ENCODE assay signal across 16 cellular contexts in the genomic region with DNA sequence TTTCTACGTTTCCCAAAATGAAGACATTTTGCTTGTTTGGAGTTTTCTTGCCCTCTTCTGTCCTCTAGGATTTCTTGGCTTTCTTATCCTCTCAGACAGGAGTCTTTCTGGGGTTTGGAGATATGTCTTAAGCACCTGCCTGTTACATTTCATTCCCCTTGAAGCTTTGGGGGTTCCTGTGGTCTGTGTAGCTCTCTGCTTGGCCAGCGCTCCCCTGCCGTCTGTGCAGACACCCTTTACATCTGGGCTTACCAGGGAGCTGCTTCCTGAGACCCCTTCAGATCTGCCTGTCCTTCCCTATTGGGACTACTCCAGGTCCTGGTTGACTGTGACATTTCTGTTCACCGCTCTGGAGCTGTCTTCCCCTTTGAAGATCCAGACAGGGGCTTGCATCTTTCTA.
"Had no signal": no experiment of that assay in that cellular context is flagged by ENCODE, and none has a peak within 500 bp of the region (broad histone marks: within the 10 kb centered on the region; RNA-seq: fewer than 3 reads in every experiment).

No MANE protein-coding gene starts in this region.

- H3K27ac ChIP-seq: colonic mucosa, epithelial cell of prostate, esophagus squamous epithelium, gastrocnemius medialis, heart right ventricle, left lung, lower lobe of right lung had no signal

- H3K27ac Mint-ChIP-seq: dendritic cell treated with granulocyte-macrophage colony-stimulating factor and Interleukin-4, amounts not matched to agents 40 ng/mL and 50 ng/mL, for 4 days; effector memory CD8-positive, alpha-beta T cell; endodermal cell had no signal

- H3K9me3 Mint-ChIP-seq: dendritic cell treated with granulocyte-macrophage colony-stimulating factor and Interleukin-4, amounts not matched to agents 40 ng/mL and 50 ng/mL, for 4 days; effector memory CD8-positive, alpha-beta T cell; endodermal cell had no signal

- H3K9me3 ChIP-seq: colonic mucosa, esophagus squamous epithelium, gastrocnemius medialis, heart right ventricle, left lung, lower lobe of right lung had no signal

- DNase-seq: colonic mucosa; cortex of kidney; effector CD8-positive, alpha-beta T cell; effector memory CD8-positive, alpha-beta T cell; endodermal cell; erythroblast; esophagus squamous epithelium; gastrocnemius medialis; glutamatergic neuron; left cardiac atrium; left lung; lower lobe of right lung; mesenchymal stem cell had no signal

- H3K36me3 ChIP-seq: colonic mucosa, esophagus squamous epithelium, gastrocnemius medialis, heart right ventricle, left lung, lower lobe of right lung had no signal

- H3K4me1 ChIP-seq: colonic mucosa, esophagus squamous epithelium, gastrocnemius medialis, heart right ventricle, left lung, lower lobe of right lung had no signal

- H3K4me3 ChIP-seq: colonic mucosa, esophagus squamous epithelium, gastrocnemius medialis, heart right ventricle, left lung, lower lobe of right lung had no signal

- H3K4me3 Mint-ChIP-seq: dendritic cell treated with granulocyte-macrophage colony-stimulating factor and Interleukin-4, amounts not matched to agents 40 ng/mL and 50 ng/mL, for 4 days; effector memory CD8-positive, alpha-beta T cell; endodermal cell had no signal
